16 cellular contexts compared by ENCODE assay signal in genomic region chr11:104837969-104838639, GRCh38.
A peak's percentile ranks its signal among the peaks of the same experiment; 100 is the strongest.
DNase-seq lines count a peak whose midpoint lies in the region; ATAC-seq and TF ChIP-seq lines count a peak whose summit lies in the region.
"Had no signal": no experiment of that assay in that cellular context is flagged by ENCODE, and none has a peak within 500 bp of the region (broad histone marks: within the 10 kb centered on the region; RNA-seq: fewer than 3 reads in every experiment).

No MANE protein-coding gene starts in this region.

- no peak overlapping the region for H3K23ac ChIP-seq in trophoblast cell (ENCODE audit: low read length)

- H4K8ac ChIP-seq in trophoblast cell (ENCODE audit: low read depth, low read length): no peak overlapping the region

- H2BK120ac ChIP-seq in trophoblast cell (ENCODE audit: insufficient read depth, low read length, poor library complexity): no peak overlapping the region

- H3K9me3 Mint-ChIP-seq in IgD-negative memory B cell (peaks cover 4 to 7% (median 6%) of the 10 kb centered on the region in 3 donors), memory B cell (peaks cover 12% of the 10 kb centered on the region)
- H3K9me3 Mint-ChIP-seq in activated CD4-positive, alpha-beta memory T cell treated with anti-CD3 and anti-CD28 coated beads for 36 hours: peaks cover 10% of the 10 kb centered on the region

- H3K4me1 Mint-ChIP-seq in IgD-negative memory B cell (peaks cover 11 to 23% (median 22%) of the 10 kb centered on the region in 3 donors), memory B cell (peaks cover 21% of the 10 kb centered on the region)
- no peaks in the 10 kb centered on the region for H3K4me1 Mint-ChIP-seq in activated CD4-positive, alpha-beta memory T cell treated with anti-CD3 and anti-CD28 coated beads for 36 hours (ENCODE audit: low read depth)
- H3K4me1 Mint-ChIP-seq: CD4-positive, alpha-beta memory T cell had no signal

- H3K4me3 ChIP-seq in DND-41 (ENCODE audit: low read depth in 1 of 2, low read length in 2 of 2) (no peak overlapping the region), dorsolateral prefrontal cortex (no peak overlapping the region), trophoblast cell (ENCODE audit: low read depth, low read length) (no peak overlapping the region)
- H3K4me3 ChIP-seq: A549, GM23338, K562 had no signal

- no peak overlapping the region for H3K14ac ChIP-seq in trophoblast cell (ENCODE audit: low read length)

- H3K36me3 ChIP-seq in DND-41 (ENCODE audit: insufficient read depth, low read length): no peaks in the 10 kb centered on the region
- H3K36me3 ChIP-seq in trophoblast cell (ENCODE audit: control insufficient read depth in 1 of 2, insufficient read depth in 2 of 2, low read length in 2 of 2): no peaks in the 10 kb centered on the region

- no peaks in the 10 kb centered on the region for H4K20me1 ChIP-seq in DND-41 (ENCODE audit: insufficient read depth, low read length)

- peak overlapping the region; percentile 1; the same call in 1 of the 2 replicates for H3K27ac ChIP-seq in DND-41 (ENCODE audit: low read length)
- no peak overlapping the region for H3K27ac ChIP-seq in dorsolateral prefrontal cortex
- no peak overlapping the region for H3K27ac ChIP-seq in trophoblast cell (ENCODE audit: low read depth, low read length)
- H3K27ac ChIP-seq: A549, C4-2B had no signal

- H3K27me3 Mint-ChIP-seq in IgD-negative memory B cell (no peaks in the 10 kb centered on the region), memory B cell (no peaks in the 10 kb centered on the region)
- H3K27me3 Mint-ChIP-seq in activated CD4-positive, alpha-beta memory T cell treated with anti-CD3 and anti-CD28 coated beads for 36 hours: no peaks in the 10 kb centered on the region
- H3K27me3 Mint-ChIP-seq: CD4-positive, alpha-beta memory T cell had no signal

- WGBS in trophoblast cell (ENCODE audit: extremely low coverage, insufficient coverage, insufficient read length): no CpG with 5 or more reads among the region's 5 CpGs

- CTCF ChIA-PET in activated CD4-positive, alpha-beta memory T cell treated with anti-CD3 and anti-CD28 coated beads for 36 hours (lab: Charles Lee): no interaction called here

- no peak overlapping the region for H2BK5ac ChIP-seq in trophoblast cell (ENCODE audit: low read depth, low read length, poor library complexity)

- DNase-seq in DND-41 (no peak), memory B cell (ENCODE audit: low spot score in 2 of 2) (no peak), dorsolateral prefrontal cortex (no peak), trophoblast cell (no peak)
- DNase-seq in activated CD4-positive, alpha-beta memory T cell treated with anti-CD3 and anti-CD28 coated beads for 36 hours: no peak
- DNase-seq: CD4-positive, alpha-beta memory T cell; DMS79; EL; H9; Kasumi-1 had no signal

- no peaks in the 10 kb centered on the region for H3K79me1 ChIP-seq in trophoblast cell (ENCODE audit: low read length)

- peaks cover 9% of the 10 kb centered on the region for H3K9me3 ChIP-seq in DND-41 (ENCODE audit: insufficient read depth, low read length, severe bottlenecking)
- no peaks in the 10 kb centered on the region for H3K9me3 ChIP-seq in trophoblast cell (ENCODE audit: insufficient read depth, low read depth, low read length)
- H3K9me3 ChIP-seq: A549 had no signal

- TF ChIP-seq CTCF in DND-41 (IDR thresholded peaks at IDR 0.05; ENCODE audit: borderline replicate concordance, extremely low read depth, low read length, poor library complexity, severe bottlenecking) (no peak), dorsolateral prefrontal cortex (IDR thresholded peaks at IDR 0.05 in 54 of 56, conservative IDR thresholded peaks at IDR 0.05 in 2 of 56; ENCODE audit: low read depth in 1 of 56, partially characterized antibody in 56 of 56) (no peak)

- H3K27ac Mint-ChIP-seq in IgD-negative memory B cell (peak overlapping the region in 2 of 3 donors; percentile 20 to 28), memory B cell (peak overlapping the region; percentile 6)
- no peak overlapping the region for H3K27ac Mint-ChIP-seq in activated CD4-positive, alpha-beta memory T cell treated with anti-CD3 and anti-CD28 coated beads for 36 hours
- H3K27ac Mint-ChIP-seq: GM23338, H9 had no signal

- POLR2A ChIA-PET in activated CD4-positive, alpha-beta memory T cell treated with anti-CD3 and anti-CD28 coated beads for 36 hours (lab: Charles Lee): no interaction called here

- H2AK5ac ChIP-seq in trophoblast cell (ENCODE audit: low read length): no peak overlapping the region

- no peak overlapping the region for H4K12ac ChIP-seq in trophoblast cell (ENCODE audit: low read depth, low read length)

- no peaks in the 10 kb centered on the region for H3K4me1 ChIP-seq in DND-41 (ENCODE audit: insufficient read depth, low read length)
- H3K4me1 ChIP-seq in trophoblast cell (ENCODE audit: control insufficient read depth in 1 of 2, insufficient read depth in 2 of 2, low read length in 2 of 2): no peaks in the 10 kb centered on the region
- H3K4me1 ChIP-seq: A549 had no signal

- no peak overlapping the region for H2BK12ac ChIP-seq in trophoblast cell (ENCODE audit: low read length)

- no peak overlapping the region for H3K4ac ChIP-seq in trophoblast cell (ENCODE audit: low read depth, low read length)

- H3K27me3 ChIP-seq in DND-41 (ENCODE audit: insufficient read depth, low read length, poor library complexity) (no peaks in the 10 kb centered on the region), dorsolateral prefrontal cortex (no peaks in the 10 kb centered on the region), trophoblast cell (ENCODE audit: insufficient read depth, low read length) (no peaks in the 10 kb centered on the region)

- H3K9ac ChIP-seq in DND-41 (ENCODE audit: low read depth, low read length) (no peak overlapping the region), trophoblast cell (ENCODE audit: low read length) (no peak overlapping the region)

- no peak overlapping the region for H2AFZ ChIP-seq in DND-41 (ENCODE audit: low read depth, low read length)
- no peak overlapping the region for H2AFZ ChIP-seq in trophoblast cell (ENCODE audit: insufficient read depth, low read length, poor library complexity)
- H2AFZ ChIP-seq: GM23338 had no signal

- no peak overlapping the region for H3K18ac ChIP-seq in trophoblast cell (ENCODE audit: low read length)

- H3K36me3 Mint-ChIP-seq in IgD-negative memory B cell: no peaks in the 10 kb centered on the region
- H3K36me3 Mint-ChIP-seq in memory B cell: no peaks in the 10 kb centered on the region
- H3K36me3 Mint-ChIP-seq in activated CD4-positive, alpha-beta memory T cell treated with anti-CD3 and anti-CD28 coated beads for 36 hours: peaks cover 2% of the 10 kb centered on the region
- H3K36me3 Mint-ChIP-seq: CD4-positive, alpha-beta memory T cell had no signal

- ATAC-seq in DND-41 (ENCODE audit: insufficient read depth, low read depth) (no peak), memory B cell (ENCODE audit: low read depth) (peak; percentile 89), GM19035 (IDR thresholded peaks at IDR 0.05; ENCODE audit: unreplicated experiment) (no peak)
- ATAC-seq: A549, GM23338, K562 had no signal

- no peak overlapping the region for H4K91ac ChIP-seq in trophoblast cell (ENCODE audit: low read depth, low read length)

- intact Hi-C loops in dorsolateral prefrontal cortex (cut with DNase I): no loop called here
- intact Hi-C loops in activated CD4-positive, alpha-beta memory T cell treated with anti-CD3 and anti-CD28 coated beads for 36 hours (cut with micrococcal nuclease): no loop called here

- H3K79me2 ChIP-seq in DND-41 (ENCODE audit: insufficient read depth, low read length) (no peaks in the 10 kb centered on the region), trophoblast cell (ENCODE audit: control insufficient read depth, insufficient read depth, low read length, poor library complexity) (no peaks in the 10 kb centered on the region)

- H3K4me2 ChIP-seq in DND-41 (ENCODE audit: insufficient read depth, low read length): no peak overlapping the region
- H3K4me2 ChIP-seq in trophoblast cell (ENCODE audit: low read length): no peak overlapping the region
- H3K4me2 ChIP-seq: A549, GM23338 had no signal

- H3K4me3 Mint-ChIP-seq in IgD-negative memory B cell: peak overlapping the region in 2 of 4 donors; percentile 46 to 67
- H3K4me3 Mint-ChIP-seq in memory B cell: peak overlapping the region; percentile 11
- no peak overlapping the region for H3K4me3 Mint-ChIP-seq in activated CD4-positive, alpha-beta memory T cell treated with anti-CD3 and anti-CD28 coated beads for 36 hours
- H3K4me3 Mint-ChIP-seq: CD4-positive, alpha-beta memory T cell; GM23338; H9 had no signal
